ENCODE assay signal across 13 cellular contexts in the genomic region with DNA sequence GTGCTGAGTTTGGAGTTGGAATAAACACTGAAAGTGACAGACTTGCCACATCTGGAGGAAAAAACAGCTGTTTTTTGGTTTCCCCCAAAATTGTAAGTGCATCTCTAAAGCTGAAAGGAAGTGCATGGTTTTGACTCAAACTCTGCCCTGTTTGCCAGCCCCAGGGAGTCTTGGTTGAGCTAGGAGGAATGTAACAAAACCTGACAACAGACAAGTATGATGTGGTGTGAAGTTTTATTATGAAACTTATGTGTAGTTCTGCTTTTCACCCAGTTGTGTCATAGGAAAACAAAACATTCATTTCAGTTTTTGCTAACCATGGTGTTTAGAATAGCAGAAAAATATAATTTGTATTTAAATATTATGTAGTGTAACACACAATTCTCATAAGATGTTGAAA. TPM values are rescaled to one million over a fixed set of nuclear protein-coding genes. Genes with fewer than 3 reads are reported as not detected.
A peak's percentile ranks its signal among the peaks of the same experiment; 100 is the strongest.
DNase-seq lines count a peak whose midpoint lies in the region; ATAC-seq lines count a peak whose summit lies in the region.
"Had no signal": no experiment of that assay in that cellular context is flagged by ENCODE, and none has a peak within 500 bp of the region (broad histone marks: within the 10 kb centered on the region; RNA-seq: fewer than 3 reads in every experiment).

No MANE protein-coding gene starts in this region.

- peaks cover 0 to 16% (median 10%) of the 10 kb centered on the region in 5 donors for H3K36me3 ChIP-seq in subcutaneous abdominal adipose tissue (ENCODE audit: control insufficient read depth in 5 of 5, insufficient read depth in 5 of 5, low read length in 5 of 5)
- H3K36me3 ChIP-seq: uterus had no signal

- no peak overlapping the region for H3K4me3 ChIP-seq in subcutaneous abdominal adipose tissue (ENCODE audit: low read depth in 1 of 5, low read length in 5 of 5)
- H3K4me3 ChIP-seq: heart right ventricle, uterus had no signal

- H3K9ac ChIP-seq in subcutaneous abdominal adipose tissue (ENCODE audit: low read length in 5 of 5): no peak overlapping the region

- H3K27me3 ChIP-seq in subcutaneous abdominal adipose tissue (ENCODE audit: control insufficient read depth in 5 of 5, insufficient read depth in 4 of 5, low read length in 5 of 5): no peaks in the 10 kb centered on the region
- H3K27me3 ChIP-seq: heart right ventricle, uterus had no signal

- H3K9me3 ChIP-seq in subcutaneous abdominal adipose tissue (ENCODE audit: control insufficient read depth in 5 of 5, low read length in 5 of 5): peaks cover 0 to 4% (median 0%) of the 10 kb centered on the region in 5 donors
- H3K9me3 ChIP-seq: uterus had no signal

- ATAC-seq in GM19467 (IDR thresholded peaks at IDR 0.05; ENCODE audit: unreplicated experiment): no peak
- ATAC-seq: heart right ventricle had no signal

- no peaks in the 10 kb centered on the region for H3K27me3 Mint-ChIP-seq in activated naive CD4-positive, alpha-beta T cell treated with anti-CD3 and anti-CD28 coated beads, Interleukin-2, amount 50 U/mL, for 24 hours
- H3K27me3 Mint-ChIP-seq in activated T-helper 2 cell treated with anti-CD3 and anti-CD28 coated beads, Interferon-gamma antibody, Interleukin-2, Interleukin-4, amounts not matched to agents 10 μg/mL and 5 μg/mL and 100 μg/mL, durations not matched to agents 14 hours and 24 hours and 36 hours (ENCODE audit: low read depth): no peaks in the 10 kb centered on the region

- H3K4me1 Mint-ChIP-seq in activated naive CD4-positive, alpha-beta T cell treated with anti-CD3 and anti-CD28 coated beads, Interleukin-2, amount 50 U/mL, for 24 hours: peaks cover 55% of the 10 kb centered on the region
- peaks cover 24% of the 10 kb centered on the region for H3K4me1 Mint-ChIP-seq in activated T-helper 2 cell treated with anti-CD3 and anti-CD28 coated beads, Interferon-gamma antibody, Interleukin-2, Interleukin-4, amounts not matched to agents 10 μg/mL and 5 μg/mL and 100 μg/mL, durations not matched to agents 14 hours and 24 hours and 36 hours (ENCODE audit: low read depth)
- H3K4me1 Mint-ChIP-seq: neural crest cell had no signal

- H3K4me1 ChIP-seq in subcutaneous abdominal adipose tissue (ENCODE audit: control insufficient read depth in 5 of 5, insufficient read depth in 5 of 5, low read length in 5 of 5): peaks cover 0 to 15% (median 7%) of the 10 kb centered on the region in 5 donors
- H3K4me1 ChIP-seq: uterus had no signal

- H3K4me3 Mint-ChIP-seq in activated naive CD4-positive, alpha-beta T cell treated with anti-CD3 and anti-CD28 coated beads, Interleukin-2, amount 50 U/mL, for 24 hours: no peak overlapping the region
- no peak overlapping the region for H3K4me3 Mint-ChIP-seq in activated T-helper 2 cell treated with anti-CD3 and anti-CD28 coated beads, Interferon-gamma antibody, Interleukin-2, Interleukin-4, amounts not matched to agents 10 μg/mL and 5 μg/mL and 100 μg/mL, durations not matched to agents 14 hours and 24 hours and 36 hours (ENCODE audit: low read depth)
- H3K4me3 Mint-ChIP-seq: endodermal cell, neural crest cell had no signal

- H3K36me3 Mint-ChIP-seq in activated naive CD4-positive, alpha-beta T cell treated with anti-CD3 and anti-CD28 coated beads, Interleukin-2, amount 50 U/mL, for 24 hours: peaks cover 24% of the 10 kb centered on the region
- H3K36me3 Mint-ChIP-seq in activated T-helper 2 cell treated with anti-CD3 and anti-CD28 coated beads, Interferon-gamma antibody, Interleukin-2, Interleukin-4, amounts not matched to agents 10 μg/mL and 5 μg/mL and 100 μg/mL, durations not matched to agents 14 hours and 24 hours and 36 hours (ENCODE audit: low read depth): peaks cover 66% of the 10 kb centered on the region

- no peak for DNase-seq in activated naive CD4-positive, alpha-beta T cell treated with anti-CD3 and anti-CD28 coated beads, Interleukin-2, amount 50 U/mL, for 16 hours
- DNase-seq in Kasumi-1 (lab: John Stamatoyannopoulos, UW) (peak; percentile 64 to 68), dermis blood vessel endothelial cell (no peak), GM19238 (ENCODE audit: insufficient read length, low spot score) (no peak)
- no peak for DNase-seq in activated T-helper 2 cell treated with anti-CD3 and anti-CD28 coated beads, Interferon-gamma antibody, Interleukin-2, Interleukin-4, amounts not matched to agents 10 μg/mL and 5 μg/mL and 100 μg/mL, durations not matched to agents 14 hours and 24 hours and 36 hours (ENCODE audit: low spot score)
- DNase-seq: endodermal cell, heart right ventricle, uterus had no signal

- peak overlapping the region; percentile 38 for H3K27ac Mint-ChIP-seq in activated naive CD4-positive, alpha-beta T cell treated with anti-CD3 and anti-CD28 coated beads, Interleukin-2, amount 50 U/mL, for 24 hours
- peak overlapping the region; percentile 54 for H3K27ac Mint-ChIP-seq in activated T-helper 2 cell treated with anti-CD3 and anti-CD28 coated beads, Interferon-gamma antibody, Interleukin-2, Interleukin-4, amounts not matched to agents 10 μg/mL and 5 μg/mL and 100 μg/mL, durations not matched to agents 14 hours and 24 hours and 36 hours
- H3K27ac Mint-ChIP-seq: endodermal cell had no signal

- intact Hi-C loops in activated T-helper 2 cell treated with anti-CD3 and anti-CD28 coated beads, Interferon-gamma antibody, Interleukin-2, Interleukin-4, amounts not matched to agents 10 μg/mL and 5 μg/mL and 100 μg/mL, durations not matched to agents 14 hours and 24 hours and 36 hours (cut with micrococcal nuclease): loop anchor here (5.0 kb wide), 1 partner anchor 35 kb away; no protein-coding TSS in a partner anchor

- H3K9me3 Mint-ChIP-seq in activated naive CD4-positive, alpha-beta T cell treated with anti-CD3 and anti-CD28 coated beads, Interleukin-2, amount 50 U/mL, for 24 hours: no peaks in the 10 kb centered on the region
- peaks cover 6% of the 10 kb centered on the region for H3K9me3 Mint-ChIP-seq in activated T-helper 2 cell treated with anti-CD3 and anti-CD28 coated beads, Interferon-gamma antibody, Interleukin-2, Interleukin-4, amounts not matched to agents 10 μg/mL and 5 μg/mL and 100 μg/mL, durations not matched to agents 14 hours and 24 hours and 36 hours
- H3K9me3 Mint-ChIP-seq: endodermal cell, neural crest cell had no signal

- peak overlapping the region; percentile 88 for H3K27ac ChIP-seq in subcutaneous abdominal adipose tissue (ENCODE audit: low read depth, low read length)
- H3K27ac ChIP-seq: uterus had no signal

RNA-seq across cellular contexts. Expression of a gene that starts 31.7 kb away (rescaled TPM):
- 58.8 and 62.1 TPM in 2 replicates for total RNA-seq in activated T-helper 2 cell treated with anti-CD3 and anti-CD28 coated beads, Interferon-gamma antibody, Interleukin-2, Interleukin-4, amounts not matched to agents 10 μg/mL and 5 μg/mL and 100 μg/mL, durations not matched to agents 14 hours and 24 hours and 36 hours
- 0.17 and 0.23 TPM in 2 replicates for total RNA-seq in dermis blood vessel endothelial cell
- total RNA-seq: OCI-LY7 had no signal

Comparison
In these comparisons a context has a peak if more than half of its experiments do, and no peak if none do; other contexts are left out.
1. DNase-seq: peak in Kasumi-1 (2 of 2); none in activated naive CD4-positive, alpha-beta T cell treated with anti-CD3 and anti-CD28 coated beads, Interleukin-2, amount 50 U/mL, for 16 hours (single experiment), activated T-helper 2 cell treated with anti-CD3 and anti-CD28 coated beads, Interferon-gamma antibody, Interleukin-2, Interleukin-4, amounts not matched to agents 10 μg/mL and 5 μg/mL and 100 μg/mL, durations not matched to agents 14 hours and 24 hours and 36 hours (single experiment), dermis blood vessel endothelial cell (single experiment) and GM19238 (single experiment).
2. RNA of a gene that starts 31.7 kb away (total RNA-seq): 58.8 to 62.1 TPM in activated T-helper 2 cell treated with anti-CD3 and anti-CD28 coated beads, Interferon-gamma antibody, Interleukin-2, Interleukin-4, amounts not matched to agents 10 μg/mL and 5 μg/mL and 100 μg/mL, durations not matched to agents 14 hours and 24 hours and 36 hours; 0.17 to 0.23 TPM in dermis blood vessel endothelial cell; every median in the first group is over 10 times any median in the second.